Comparison of ENCODE assay signal across 29 cellular contexts in the genomic region with DNA sequence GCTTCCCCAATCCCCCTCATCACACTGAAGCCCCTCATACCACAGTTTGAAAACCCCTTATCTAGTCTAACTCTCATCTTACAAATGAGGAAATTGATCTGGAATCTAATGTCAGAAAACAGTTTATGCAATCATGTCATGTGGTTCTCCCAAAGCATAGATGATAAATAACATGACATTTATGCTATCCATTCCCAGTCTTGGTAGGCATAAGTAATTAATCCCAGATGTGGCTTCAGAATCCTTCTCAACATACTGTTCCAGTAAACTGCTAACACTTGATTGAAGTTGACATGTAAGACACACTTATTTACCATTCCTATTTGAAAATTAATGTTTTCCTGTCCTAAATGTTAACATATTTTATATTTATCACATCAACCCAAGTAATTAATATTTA.
"Had no signal": no experiment of that assay in that cellular context is flagged by ENCODE, and none has a peak within 500 bp of the region (broad histone marks: within the 10 kb centered on the region; RNA-seq: fewer than 3 reads in every experiment).

No MANE protein-coding gene starts in this region.

- H3K4me3 ChIP-seq: adrenal gland, Peyer's patch had no signal

- H3K4me2 ChIP-seq: KMS-11 had no signal

- H3K27me3 ChIP-seq: adrenal gland, Peyer's patch had no signal

- H3K27ac ChIP-seq: adrenal gland, KMS-11, Peyer's patch, WERI-Rb-1 had no signal

- H3K9me3 ChIP-seq: adrenal gland, Peyer's patch had no signal

- H3K36me3 ChIP-seq: adrenal gland, Peyer's patch, WERI-Rb-1 had no signal

- H3K9ac ChIP-seq: KMS-11 had no signal

- ATAC-seq: activated CD8-positive, alpha-beta T cell treated with anti-CD3 and anti-CD28 coated beads, Interleukin-2, amount 10 ng/mL, durations not matched to agents 7 days and 5 days; PC-3 had no signal

- H3K4me1 ChIP-seq: adrenal gland, Peyer's patch had no signal

- DNase-seq: activated CD4-positive, alpha-beta T cell treated with anti-CD3 and anti-CD28 coated beads, Interleukin-2, amount 10 ng/mL, durations not matched to agents 7 days and 5 days; activated CD4-positive, alpha-beta T cell treated with anti-CD3 and anti-CD28 coated beads, Interleukin-2, amount 50 U/mL, for 48 hours; activated CD4-positive, CD25-positive, alpha-beta regulatory T cell; activated CD8-positive, alpha-beta T cell treated with anti-CD3 and anti-CD28 coated beads, Interleukin-2, amount 10 ng/mL, durations not matched to agents 7 days and 5 days; activated gamma-delta T cell; activated naive CD4-positive, alpha-beta T cell treated with Interleukin-2 at 50 U/mL for 16 hours; activated naive CD8-positive, alpha-beta T cell treated with anti-CD3 and anti-CD28 coated beads, Interleukin-2, amount 10 ng/mL, durations not matched to agents 7 days and 5 days; activated T-cell treated with anti-CD3 and anti-CD28 coated beads, Interleukin-2, amount 50 U/mL, for 24 hours; adrenal gland; caudate nucleus; cerebellar nuclear complex; MM.1S; MV-4-11; NCI-H1092; NCI-H1436 treated with DMSO at 0.1 percent for 48 hours; NCI-H1694 treated with DMSO at 0.1 percent for 48 hours; NCI-H2029; NCI-H510A; NCI-H526; NCI-H748 treated with DMSO at 0.1 percent for 48 hours; NK-92 treated with Interleukin-12 subunit alpha and Interleukin-12 subunit beta, amount 100 ng/mL, for 24 hours; PC-3; Peyer's patch; RPMI8226; SIG-M5; SW 1271; T1000; WERI-Rb-1 had no signal
